Comparison of ENCODE assay signal across 8 cellular contexts in the genomic region with DNA sequence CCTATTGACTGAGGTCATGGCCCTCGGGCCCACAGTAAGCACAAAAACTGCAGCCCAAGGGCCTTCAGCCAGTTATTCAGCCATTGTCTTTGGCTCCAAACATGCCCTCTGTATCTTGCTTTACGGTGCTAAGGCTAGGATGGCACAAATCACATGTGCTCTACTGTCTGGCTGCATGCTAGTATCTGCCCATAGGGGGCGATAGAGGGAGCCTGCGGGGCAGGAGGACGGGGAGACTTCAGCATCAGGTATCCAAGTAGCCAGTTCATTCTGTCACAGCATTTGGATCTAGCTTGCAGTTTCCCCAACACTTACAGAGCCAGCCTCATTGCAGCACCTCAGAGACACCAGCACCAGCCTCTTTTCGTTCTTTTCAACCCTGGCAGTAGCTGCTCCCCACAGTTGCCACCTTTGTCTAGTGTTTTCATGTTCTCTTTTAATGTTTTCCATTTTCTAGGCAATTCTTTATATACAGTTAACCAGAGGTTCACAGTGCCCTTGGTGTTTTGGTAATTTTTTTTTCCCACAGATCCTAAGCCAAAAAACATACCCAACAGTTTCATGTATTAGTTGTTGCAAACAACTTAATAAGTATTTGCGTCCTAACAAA.
DNase-seq lines count a peak whose midpoint lies in the region; ATAC-seq, FAIRE-seq and TF ChIP-seq lines count a peak whose summit lies in the region.

No MANE protein-coding gene starts in this region.

- H3K36me3 ChIP-seq in Panc1 (ENCODE audit: control insufficient read depth, insufficient read depth, low read length) = no peaks in the 10 kb centered on the region
- no peaks in the 10 kb centered on the region for H3K36me3 ChIP-seq in keratinocyte (ENCODE audit: control insufficient read depth in 2 of 2, extremely low read depth in 1 of 2, insufficient read depth in 2 of 2, low read length in 2 of 2)
- no peaks in the 10 kb centered on the region for H3K36me3 ChIP-seq in prostate gland

- H3K9me3 ChIP-seq in Panc1 (ENCODE audit: control insufficient read depth, insufficient read depth, low read depth, low read length) = no peaks in the 10 kb centered on the region
- H3K9me3 ChIP-seq in keratinocyte (ENCODE audit: control insufficient read depth, low read depth, low read length) = no peaks in the 10 kb centered on the region
- no peaks in the 10 kb centered on the region for H3K9me3 ChIP-seq in prostate gland

- H3K4me2 ChIP-seq in keratinocyte (ENCODE audit: control insufficient read depth, extremely low read depth, insufficient read depth, low read depth, low read length) = no peak overlapping the region

- no peak overlapping the region for H3K9ac ChIP-seq in keratinocyte (ENCODE audit: control insufficient read depth, extremely low read depth, insufficient read depth, low read length)

- dilution Hi-C loops in keratinocyte (cut with MboI; ENCODE audit: extremely low pct_ligation_motif_present, low sequenced_read_pairs) = no loop called here

- intact Hi-C loops in Panc1 (cut with micrococcal nuclease; ENCODE audit: unreplicated experiment) (no loop called here), left colon (cut with DNase I, micrococcal nuclease) (no loop called here), prostate gland (cut with DNase I) (no loop called here)

- DNase-seq in Panc1 (ENCODE audit: low read depth, low spot score) (no peak), keratinocyte (ENCODE audit: low read depth, low spot score) (no peak), left colon (no peak), prostate gland (ENCODE audit: low spot score) (no peak), middle frontal gyrus (ENCODE audit: extremely low spot score, low spot score) (no peak)

- TF ChIP-seq POLR2A in prostate gland (IDR thresholded peaks at IDR 0.05) = no peak

- no peaks in the 10 kb centered on the region for H3K9me1 ChIP-seq in keratinocyte (ENCODE audit: control insufficient read depth, extremely low read depth, insufficient read depth, low read length)

- no peaks in the 10 kb centered on the region for H4K20me1 ChIP-seq in keratinocyte (ENCODE audit: control insufficient read depth, extremely low read depth, insufficient read depth, low read length)

- FAIRE-seq in keratinocyte (lab: Jason Lieb, UNC) = no peak

- H3K27ac ChIP-seq in C4-2B = no peak overlapping the region
- H3K27ac ChIP-seq in Panc1 (ENCODE audit: low read length) = no peak overlapping the region
- H3K27ac ChIP-seq in keratinocyte (ENCODE audit: control insufficient read depth, insufficient read depth, low read length) = no peak overlapping the region
- H3K27ac ChIP-seq in prostate gland = no peak overlapping the region

- no TSS peak for BruUV-seq in Panc1 (replicated peaks; lab: Mats Ljungman, UMichigan)

- TF ChIP-seq CTCF in C4-2B (conservative IDR thresholded peaks at IDR 0.05) = peak; percentile 90
- peak; percentile 76 for TF ChIP-seq CTCF in GM12872 (IDR thresholded peaks at IDR 0.05; ENCODE audit: insufficient read depth, low read depth, low read length)
- TF ChIP-seq CTCF in Panc1 (IDR thresholded peaks at IDR 0.05) = peak; percentile 57
- TF ChIP-seq CTCF in keratinocyte (optimal IDR thresholded peaks at IDR 0.05 in 1 of 3, IDR thresholded peaks at IDR 0.05 in 1 of 3, conservative IDR thresholded peaks at IDR 0.05 in 1 of 3; ENCODE audit: extremely low read depth in 1 of 3, insufficient read depth in 2 of 3, low read length in 3 of 3) = peak; percentile 62 to 78 (median 64)
- peak in 1 of 4 experiments; percentile 22 for TF ChIP-seq CTCF in prostate gland (IDR thresholded peaks at IDR 0.05)

- CTCF ChIA-PET in Panc1 (lab: Charles Lee) = no interaction called here

- POLR2A ChIA-PET in Panc1 (lab: Charles Lee) = no interaction called here

- H3K4me3 ChIP-seq in Panc1 (ENCODE audit: low read depth in 2 of 2, low read length in 2 of 2) = no peak overlapping the region
- H3K4me3 ChIP-seq in keratinocyte (ENCODE audit: control insufficient read depth in 2 of 3, extremely low read depth in 1 of 3, insufficient read depth in 2 of 3, low read depth in 1 of 3, low read length in 3 of 3) = no peak overlapping the region
- no peak overlapping the region for H3K4me3 ChIP-seq in prostate gland

- H3K79me2 ChIP-seq in keratinocyte (ENCODE audit: control insufficient read depth, insufficient read depth, low read length) = no peaks in the 10 kb centered on the region

- H3K4me1 ChIP-seq in Panc1 (ENCODE audit: control insufficient read depth, insufficient read depth, low read length) (no peaks in the 10 kb centered on the region), keratinocyte (ENCODE audit: control insufficient read depth, extremely low read depth, insufficient read depth, low read length) (no peaks in the 10 kb centered on the region), prostate gland (replicated peaks) (no peaks in the 10 kb centered on the region)

- WGBS in prostate gland = 39% methylated on average over 7 of the region's 7 CpGs

- ATAC-seq in Panc1 (no peak), left colon (no peak), HG02938 (IDR thresholded peaks at IDR 0.05; ENCODE audit: unreplicated experiment) (no peak)

- H3K27me3 ChIP-seq in Panc1 (ENCODE audit: control insufficient read depth, insufficient read depth, low read length) (no peaks in the 10 kb centered on the region; the same call in 1 of the 2 replicates), keratinocyte (ENCODE audit: control insufficient read depth, extremely low read depth, insufficient read depth, low read length) (no peaks in the 10 kb centered on the region), prostate gland (replicated peaks; ENCODE audit: insufficient read depth) (no peaks in the 10 kb centered on the region)

- no peak overlapping the region for H2AFZ ChIP-seq in keratinocyte (ENCODE audit: control insufficient read depth, low read length)

- in situ Hi-C loops in Panc1 (cut with HindIII; ENCODE audit: low pct_unique_long_range_greater_than_20kb, low sequenced_read_pairs) = no loop called here
